Comparison of ENCODE assay signal across 34 cellular contexts in genomic region chrX:64739792-64740378, GRCh38.
"Had no signal": no experiment of that assay in that cellular context is flagged by ENCODE, and none has a peak within 500 bp of the region (broad histone marks: within the 10 kb centered on the region; RNA-seq: fewer than 3 reads in every experiment).

No MANE protein-coding gene starts in this region.

- H3K4me3 Mint-ChIP-seq: activated CD4-positive, alpha-beta memory T cell treated with anti-CD3 and anti-CD28 coated beads for 36 hours; activated CD4-positive, alpha-beta T cell treated with anti-CD3 and anti-CD28 coated beads for 36 hours; activated CD4-positive, alpha-beta T cell treated with anti-CD3 and anti-CD28 coated beads, Interleukin-2, amount 10 ng/mL, durations not matched to agents 24 days and 14 days; activated CD8-positive, alpha-beta memory T cell treated with anti-CD3 and anti-CD28 coated beads, Interleukin-2, amount 10 ng/mL, durations not matched to agents 7 days and 5 days; activated CD8-positive, alpha-beta T cell treated with anti-CD3 and anti-CD28 coated beads, Interleukin-2, amount 10 ng/mL, durations not matched to agents 7 days and 5 days; activated naive CD4-positive, alpha-beta T cell treated with anti-CD3 and anti-CD28 coated beads for 36 hours; activated naive CD4-positive, alpha-beta T cell treated with anti-CD3 and anti-CD28 coated beads, Interleukin-2, amount 50 U/mL, for 24 hours; activated naive CD8-positive, alpha-beta T cell treated with anti-CD3 and anti-CD28 coated beads for 36 hours; activated naive CD8-positive, alpha-beta T cell treated with anti-CD3 and anti-CD28 coated beads, Interleukin-2, amount 50 U/mL, for 24 hours; activated T-helper 1 cell treated with anti-CD3 and anti-CD28 coated beads, Interleukin-12 subunit alpha, Interleukin-12 subunit beta, Interleukin-2, Interleukin-4 antibody, amounts not matched to agents 30 ng/mL and 10 ng/mL and 1 ng/mL, durations not matched to agents 14 hours and 24 hours and 36 hours; effector memory CD8-positive, alpha-beta T cell; T-helper 17 cell; T-helper 2 cell treated with Interferon-gamma antibody and Interleukin-4, amounts not matched to agents 5 μg/mL and 100 μg/mL, for 36 hours had no signal

- ATAC-seq: activated CD4-positive, alpha-beta T cell treated with anti-CD3 and anti-CD28 coated beads for 36 hours; activated CD8-positive, alpha-beta memory T cell treated with anti-CD3 and anti-CD28 coated beads, Interleukin-2, amount 10 ng/mL, durations not matched to agents 7 days and 5 days; activated CD8-positive, alpha-beta T cell treated with anti-CD3 and anti-CD28 coated beads, Interleukin-2, amount 10 ng/mL, durations not matched to agents 7 days and 5 days; activated naive CD8-positive, alpha-beta T cell treated with anti-CD3 and anti-CD28 coated beads, Interleukin-2, amount 50 U/mL, for 24 hours; body of pancreas; effector memory CD8-positive, alpha-beta T cell; foreskin keratinocyte; gastrocnemius medialis; T-helper 17 cell had no signal

- DNase-seq: activated CD4-positive, alpha-beta memory T cell treated with anti-CD3 and anti-CD28 coated beads for 36 hours; activated CD4-positive, alpha-beta T cell treated with anti-CD3 and anti-CD28 coated beads for 36 hours; activated CD4-positive, alpha-beta T cell treated with anti-CD3 and anti-CD28 coated beads, Interleukin-2, amount 10 ng/mL, durations not matched to agents 24 days and 14 days; activated CD4-positive, CD25-positive, alpha-beta regulatory T cell; activated CD4-positive, CD25-positive, alpha-beta regulatory T cell treated with anti-CD3 and anti-CD28 coated beads, Interleukin-2, amount 50 U/mL, for 72 hours; activated CD8-positive, alpha-beta memory T cell treated with anti-CD3 and anti-CD28 coated beads, Interleukin-2, amount 10 ng/mL, durations not matched to agents 7 days and 5 days; activated CD8-positive, alpha-beta memory T cell treated with anti-CD3 and anti-CD28 coated beads, Interleukin-2, amount 50 U/mL, for 4 hours; activated CD8-positive, alpha-beta T cell treated with anti-CD3 and anti-CD28 coated beads, Interleukin-2, amount 10 ng/mL, durations not matched to agents 7 days and 5 days; activated effector memory CD4-positive, alpha-beta T cell treated with anti-CD3 and anti-CD28 coated beads, Interleukin-2, amount 50 U/mL, for 16 hours; activated naive CD4-positive, alpha-beta T cell treated with anti-CD3 and anti-CD28 coated beads for 36 hours; activated naive CD8-positive, alpha-beta T cell treated with anti-CD3 and anti-CD28 coated beads for 36 hours; activated naive CD8-positive, alpha-beta T cell treated with anti-CD3 and anti-CD28 coated beads, Interleukin-2, amount 50 U/mL, for 24 hours; activated T-cell treated with anti-CD3 and anti-CD28 coated beads, Interleukin-2, amount 50 U/mL, for 1 hour; activated T-cell treated with anti-CD3 and anti-CD28 coated beads, Interleukin-2, amount 50 U/mL, for 48 hours; adrenal gland; amygdala; aorta; body of pancreas; caudate nucleus; cortex of kidney; dermis blood vessel endothelial cell; effector CD4-positive, alpha-beta T cell; effector memory CD8-positive, alpha-beta T cell; erythroblast; foreskin keratinocyte; gastrocnemius medialis; glutamatergic neuron; T-helper 1 cell; T-helper 17 cell; T1000 had no signal

- H3K4me1 Mint-ChIP-seq: activated CD4-positive, alpha-beta T cell treated with anti-CD3 and anti-CD28 coated beads for 36 hours; activated CD4-positive, alpha-beta T cell treated with anti-CD3 and anti-CD28 coated beads, Interleukin-2, amount 10 ng/mL, durations not matched to agents 24 days and 14 days; activated CD8-positive, alpha-beta memory T cell treated with anti-CD3 and anti-CD28 coated beads, Interleukin-2, amount 10 ng/mL, durations not matched to agents 7 days and 5 days; activated naive CD4-positive, alpha-beta T cell treated with anti-CD3 and anti-CD28 coated beads, Interleukin-2, amount 50 U/mL, for 24 hours; activated naive CD8-positive, alpha-beta T cell treated with anti-CD3 and anti-CD28 coated beads for 36 hours; activated naive CD8-positive, alpha-beta T cell treated with anti-CD3 and anti-CD28 coated beads, Interleukin-2, amount 50 U/mL, for 24 hours; T-helper 17 cell had no signal

- H3K27me3 Mint-ChIP-seq: activated CD4-positive, alpha-beta memory T cell treated with anti-CD3 and anti-CD28 coated beads for 36 hours; activated CD4-positive, alpha-beta T cell treated with anti-CD3 and anti-CD28 coated beads for 36 hours; activated CD4-positive, alpha-beta T cell treated with anti-CD3 and anti-CD28 coated beads, Interleukin-2, amount 10 ng/mL, durations not matched to agents 24 days and 14 days; activated CD8-positive, alpha-beta memory T cell treated with anti-CD3 and anti-CD28 coated beads, Interleukin-2, amount 10 ng/mL, durations not matched to agents 7 days and 5 days; activated naive CD4-positive, alpha-beta T cell treated with anti-CD3 and anti-CD28 coated beads, Interleukin-2, amount 50 U/mL, for 24 hours; activated naive CD8-positive, alpha-beta T cell treated with anti-CD3 and anti-CD28 coated beads for 36 hours; activated naive CD8-positive, alpha-beta T cell treated with anti-CD3 and anti-CD28 coated beads, Interleukin-2, amount 50 U/mL, for 24 hours; effector memory CD8-positive, alpha-beta T cell; T-helper 17 cell had no signal

- H3K27ac Mint-ChIP-seq: activated CD4-positive, alpha-beta memory T cell treated with anti-CD3 and anti-CD28 coated beads for 36 hours; activated CD4-positive, alpha-beta T cell treated with anti-CD3 and anti-CD28 coated beads for 36 hours; activated CD4-positive, alpha-beta T cell treated with anti-CD3 and anti-CD28 coated beads, Interleukin-2, amount 10 ng/mL, durations not matched to agents 24 days and 14 days; activated CD8-positive, alpha-beta memory T cell treated with anti-CD3 and anti-CD28 coated beads, Interleukin-2, amount 10 ng/mL, durations not matched to agents 7 days and 5 days; activated CD8-positive, alpha-beta T cell treated with anti-CD3 and anti-CD28 coated beads, Interleukin-2, amount 10 ng/mL, durations not matched to agents 7 days and 5 days; activated naive CD4-positive, alpha-beta T cell treated with anti-CD3 and anti-CD28 coated beads for 36 hours; activated naive CD4-positive, alpha-beta T cell treated with anti-CD3 and anti-CD28 coated beads, Interleukin-2, amount 50 U/mL, for 24 hours; activated naive CD8-positive, alpha-beta T cell treated with anti-CD3 and anti-CD28 coated beads for 36 hours; activated naive CD8-positive, alpha-beta T cell treated with anti-CD3 and anti-CD28 coated beads, Interleukin-2, amount 50 U/mL, for 24 hours; activated T-helper 1 cell treated with anti-CD3 and anti-CD28 coated beads, Interleukin-12 subunit alpha, Interleukin-12 subunit beta, Interleukin-2, Interleukin-4 antibody, amounts not matched to agents 30 ng/mL and 10 ng/mL and 1 ng/mL, durations not matched to agents 14 hours and 24 hours and 36 hours; activated T-helper 2 cell treated with anti-CD3 and anti-CD28 coated beads, Interferon-gamma antibody, Interleukin-2, Interleukin-4, amounts not matched to agents 10 μg/mL and 5 μg/mL and 100 μg/mL, durations not matched to agents 14 hours and 24 hours and 36 hours; effector memory CD8-positive, alpha-beta T cell; T-helper 17 cell; T-helper 2 cell treated with Interferon-gamma antibody and Interleukin-4, amounts not matched to agents 5 μg/mL and 100 μg/mL, for 36 hours had no signal

- H3K36me3 Mint-ChIP-seq: activated CD4-positive, alpha-beta memory T cell treated with anti-CD3 and anti-CD28 coated beads for 36 hours; activated CD8-positive, alpha-beta memory T cell treated with anti-CD3 and anti-CD28 coated beads, Interleukin-2, amount 10 ng/mL, durations not matched to agents 7 days and 5 days; activated naive CD4-positive, alpha-beta T cell treated with anti-CD3 and anti-CD28 coated beads, Interleukin-2, amount 50 U/mL, for 24 hours; activated naive CD8-positive, alpha-beta T cell treated with anti-CD3 and anti-CD28 coated beads for 36 hours had no signal

- H3K9me3 Mint-ChIP-seq: activated CD4-positive, alpha-beta memory T cell treated with anti-CD3 and anti-CD28 coated beads for 36 hours; activated CD4-positive, alpha-beta T cell treated with anti-CD3 and anti-CD28 coated beads, Interleukin-2, amount 10 ng/mL, durations not matched to agents 24 days and 14 days; activated naive CD4-positive, alpha-beta T cell treated with anti-CD3 and anti-CD28 coated beads, Interleukin-2, amount 50 U/mL, for 24 hours; activated T-helper 1 cell treated with anti-CD3 and anti-CD28 coated beads, Interleukin-12 subunit alpha, Interleukin-12 subunit beta, Interleukin-2, Interleukin-4 antibody, amounts not matched to agents 30 ng/mL and 10 ng/mL and 1 ng/mL, durations not matched to agents 14 hours and 24 hours and 36 hours; effector memory CD8-positive, alpha-beta T cell; T-helper 2 cell treated with Interferon-gamma antibody and Interleukin-4, amounts not matched to agents 5 μg/mL and 100 μg/mL, for 36 hours had no signal
